Comparison of ENCODE assay signal across 8 cellular contexts in genomic region chrX:152926279-152926678, GRCh38. TPM values are rescaled to one million over a fixed set of nuclear protein-coding genes. Genes with fewer than 3 reads are reported as not detected.
DNase-seq lines count a peak whose midpoint lies in the region; ATAC-seq and TF ChIP-seq lines count a peak whose summit lies in the region.

No MANE protein-coding gene starts in this region.

- no peak overlapping the region for H2BK5ac ChIP-seq in H9 (ENCODE audit: insufficient read length, low read length)

- H3K4me2 ChIP-seq in H9 (ENCODE audit: insufficient read depth, insufficient read length, low read length) = no peak overlapping the region

- no peak for TF ChIP-seq POLR2A in NB4 (IDR thresholded peaks at IDR 0.05; ENCODE audit: extremely low read depth, insufficient read length)

- POLR2A ChIA-PET in T-cell (lab: Charles Lee) = no interaction called here

- H4K5ac ChIP-seq in H9 (ENCODE audit: insufficient read length, low read depth, low read length) = no peak overlapping the region

- H3K4ac ChIP-seq in H9 (ENCODE audit: low read depth, low read length) = no peak overlapping the region

- H3K36me3 Mint-ChIP-seq in H9 (ENCODE audit: insufficient read depth in 1 of 3, low read depth in 3 of 3) (peaks cover 0 to 9% (median 6%) of the 10 kb centered on the region in 3 experiments; a peak in 3 of 7 replicates), T-cell (no peaks in the 10 kb centered on the region)

- H3K27me3 Mint-ChIP-seq in H9 (ENCODE audit: low read depth) = no peaks in the 10 kb centered on the region; the same call in none of the 2 replicates
- peaks cover 0 to 10% of the 10 kb centered on the region in 2 donors for H3K27me3 Mint-ChIP-seq in T-cell

- H2BK15ac ChIP-seq in H9 (ENCODE audit: low read depth, low read length) = no peak overlapping the region

- WGBS in H9 (ENCODE audit: extremely low coverage, insufficient read length, low lambda C conversion rate) = no CpG with 5 or more reads among the region's 8 CpGs

- H2BK20ac ChIP-seq in H9 (ENCODE audit: low read depth, low read length, poor library complexity, severe bottlenecking) = no peak overlapping the region

- H3K4me1 ChIP-seq in H9 (ENCODE audit: insufficient read depth, low read length) = no peaks in the 10 kb centered on the region

- peaks cover 3% of the 10 kb centered on the region for H4K20me1 ChIP-seq in H9 (ENCODE audit: control insufficient read depth, insufficient read depth, insufficient read length)

- no peak overlapping the region for H3K56ac ChIP-seq in H9 (ENCODE audit: insufficient read length, low read depth, low read length)

- no peak overlapping the region for H3K18ac ChIP-seq in H9 (ENCODE audit: insufficient read length, low read depth, low read length)

- H4K91ac ChIP-seq in H9 (ENCODE audit: insufficient read length, low read depth, low read length) = no peak overlapping the region

- H3T11ph ChIP-seq in H9 (ENCODE audit: low read length) = no peak overlapping the region

- peak; percentile 59 to 78 (median 68) for ATAC-seq in T-cell (replicated peaks in 1 of 4)

- H3K4me3 Mint-ChIP-seq in H9 (no peak overlapping the region), T-cell (no peak overlapping the region)

- H2AFZ ChIP-seq in H9 (ENCODE audit: low read length) = no peak overlapping the region

- H3K23me2 ChIP-seq in H9 (ENCODE audit: insufficient read length, low read depth, low read length, poor library complexity, severe bottlenecking) = no peaks in the 10 kb centered on the region

- peaks cover 7 to 8% of the 10 kb centered on the region in 2 experiments for H3K4me1 Mint-ChIP-seq in H9
- H3K4me1 Mint-ChIP-seq in T-cell = peaks cover 11 to 15% (median 12%) of the 10 kb centered on the region in 3 donors

- H3K9me3 ChIP-seq in H9 (ENCODE audit: control insufficient read depth, low read depth, low read length) = peaks cover 52% of the 10 kb centered on the region

- DNase-seq in NCI-H1417 (lab: John Stamatoyannopoulos, UW) (peak; percentile 40 to 74 (median 41)), NCI-H1417 treated with DMSO at 0.1 percent for 48 hours (lab: John Stamatoyannopoulos, UW) (no peak), H9 (peak; percentile 76), NB4 (ENCODE audit: low read depth) (peak; percentile 82), T-cell (peak in 22 of 34 experiments; percentile 1 to 38 (median 18)), astrocyte of the cerebellum (ENCODE audit: low read depth) (peak; percentile 62), left kidney (ENCODE audit: low read depth, low spot score) (peak; percentile 74)
- DNase-seq in stimulated activated CD8-positive, alpha-beta memory T cell treated with anti-CD3 and anti-CD28 coated beads, Interleukin-15, amount 100 ng/mL, for 4 hours (ENCODE audit: low read depth in 2 of 2) = peak; percentile 7 to 28

- no peaks in the 10 kb centered on the region for H3K79me1 ChIP-seq in H9 (ENCODE audit: insufficient read depth, low read depth, low read length, poor library complexity, severe bottlenecking)

- H3K23ac ChIP-seq in H9 (ENCODE audit: insufficient read length, low read depth, low read length) = no peak overlapping the region

- no peak overlapping the region for H3K9ac ChIP-seq in H9 (ENCODE audit: extremely low read depth, insufficient read length, low read length)

- no peaks in the 10 kb centered on the region for H3K27me3 ChIP-seq in H9 (ENCODE audit: insufficient read depth, low read length)

- peak; percentile 64 for TF ChIP-seq CTCF in H9 (conservative IDR thresholded peaks at IDR 0.05)
- TF ChIP-seq CTCF in NB4 (IDR thresholded peaks at IDR 0.05; ENCODE audit: low read depth, low read length) = peak; percentile 56
- peak; percentile 59 for TF ChIP-seq CTCF in astrocyte of the cerebellum (IDR thresholded peaks at IDR 0.05; ENCODE audit: low read depth, low read length, missing control alignments)

- in situ Hi-C loops in astrocyte of the cerebellum (cut with HindIII; ENCODE audit: low sequenced_read_pairs) = loop anchor here (5.0 kb wide), 1 partner anchor 44 kb away; no protein-coding TSS in a partner anchor

- CTCF ChIA-PET in T-cell (lab: Charles Lee) = no interaction called here

- H2AK5ac ChIP-seq in H9 (ENCODE audit: insufficient read length, low read length) = no peak overlapping the region

- no peak overlapping the region for H2BK120ac ChIP-seq in H9 (ENCODE audit: low read depth, low read length, poor library complexity, severe bottlenecking)

- no peak overlapping the region for H3K27ac Mint-ChIP-seq in H9
- no peak overlapping the region for H3K27ac Mint-ChIP-seq in T-cell

- H3K27ac ChIP-seq in H9 (ENCODE audit: insufficient read length, low read depth, low read length) = no peak overlapping the region

- H4K8ac ChIP-seq in H9 (replicated peaks; ENCODE audit: insufficient read length, low read depth, low read length) = no peak overlapping the region

- H3K79me2 ChIP-seq in H9 (ENCODE audit: insufficient read depth, low read length) = no peaks in the 10 kb centered on the region

- no peak overlapping the region for H2BK12ac ChIP-seq in H9 (ENCODE audit: insufficient read length, low read depth, low read length)

- peaks cover 69 to 82% of the 10 kb centered on the region in 2 experiments for H3K9me3 Mint-ChIP-seq in H9
- H3K9me3 Mint-ChIP-seq in T-cell = no peaks in the 10 kb centered on the region

- H3K4me3 ChIP-seq in NB4 (ENCODE audit: low read depth, low read length) (no peak overlapping the region), astrocyte of the cerebellum (ENCODE audit: low read depth, low read length) (no peak overlapping the region)

- H3K14ac ChIP-seq in H9 (ENCODE audit: insufficient read depth, low read length) = no peak overlapping the region

RNA-seq across cellular contexts. Expression of gene ZNF185, which starts 28.4 kb away (rescaled TPM):
- total RNA-seq in H9 (2021) (10.2 and 11.3 TPM in 2 replicates), T-cell (1 to 10 TPM; 1.9 to 3.3 (median 2.2) TPM)
